In the genomic region with DNA sequence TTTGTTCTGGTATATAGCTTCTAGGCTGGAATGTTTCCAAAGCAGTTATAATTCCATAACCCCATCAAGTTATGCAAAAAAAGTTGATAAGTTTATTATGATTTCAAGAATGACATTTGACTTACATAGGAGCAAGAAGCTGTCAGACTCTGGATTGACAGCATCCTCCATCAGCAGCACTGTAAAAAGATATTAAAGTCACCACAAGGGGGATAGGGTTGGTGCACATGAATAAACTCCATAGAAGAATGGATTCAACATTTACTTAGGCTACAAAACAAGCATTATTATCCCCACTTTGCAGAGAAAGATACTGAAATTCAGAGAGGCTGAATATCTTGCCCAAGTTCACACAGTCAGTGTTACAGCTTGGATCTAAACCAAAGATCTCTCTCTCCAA, we compare ENCODE assay signal across 10 cellular contexts.
A peak's percentile ranks its signal among the peaks of the same experiment; 100 is the strongest.
DNase-seq lines count a peak whose midpoint lies in the region; ATAC-seq and TF ChIP-seq lines count a peak whose summit lies in the region.
"Had no signal": no experiment of that assay in that cellular context is flagged by ENCODE, and none has a peak within 500 bp of the region (broad histone marks: within the 10 kb centered on the region; RNA-seq: fewer than 3 reads in every experiment).

No MANE protein-coding gene starts in this region.

- in situ Hi-C loops in Panc1 (cut with HindIII; ENCODE audit: low pct_unique_long_range_greater_than_20kb, low sequenced_read_pairs): no loop called here

- H2AFZ ChIP-seq in neuronal stem cell (ENCODE audit: low read length): no peak overlapping the region

- H2BK15ac ChIP-seq in neuronal stem cell (ENCODE audit: low read length): no peak overlapping the region

- H3K27ac ChIP-seq in left ventricle myocardium inferior (replicated peaks) (no peak overlapping the region), Panc1 (ENCODE audit: low read length) (no peak overlapping the region), foreskin keratinocyte (no peak overlapping the region), neuronal stem cell (replicated peaks; ENCODE audit: low read length) (no peak overlapping the region)

- no peak overlapping the region for H2BK12ac ChIP-seq in neuronal stem cell (ENCODE audit: low read length)

- no peaks in the 10 kb centered on the region for H3K9me3 ChIP-seq in left ventricle myocardium inferior (replicated peaks)
- no peaks in the 10 kb centered on the region for H3K9me3 ChIP-seq in Panc1 (ENCODE audit: control insufficient read depth, insufficient read depth, low read depth, low read length)
- H3K9me3 ChIP-seq in neuronal stem cell (replicated peaks in 1 of 2; ENCODE audit: control insufficient read depth in 2 of 2, insufficient read depth in 1 of 2, low read depth in 1 of 2, low read length in 2 of 2): no peaks in the 10 kb centered on the region

- DNase-seq in left ventricle myocardium inferior (no peak), cardiac septum (ENCODE audit: low spot score) (no peak), Panc1 (ENCODE audit: low read depth, low spot score) (no peak), foreskin keratinocyte (no peak), amniotic stem cell (lab: John Stamatoyannopoulos, UW) (no peak), neuronal stem cell (ENCODE audit: low spot score) (no peak)
- no peak for DNase-seq in activated CD4-positive, alpha-beta T cell treated with anti-CD3 and anti-CD28 coated beads for 4 hours
- DNase-seq: right cardiac atrium had no signal

- no peaks in the 10 kb centered on the region for H3K36me3 ChIP-seq in left ventricle myocardium inferior
- no peaks in the 10 kb centered on the region for H3K36me3 ChIP-seq in Panc1 (ENCODE audit: control insufficient read depth, insufficient read depth, low read length)
- no peaks in the 10 kb centered on the region for H3K36me3 ChIP-seq in neuronal stem cell (replicated peaks in 1 of 2; ENCODE audit: control insufficient read depth in 2 of 2, insufficient read depth in 2 of 2, low read length in 2 of 2)

- no peak overlapping the region for H4K8ac ChIP-seq in neuronal stem cell (ENCODE audit: low read depth, low read length)

- H3K27me3 ChIP-seq in left ventricle myocardium inferior (ENCODE audit: low read depth) (no peaks in the 10 kb centered on the region), Panc1 (ENCODE audit: control insufficient read depth, insufficient read depth, low read length) (no peaks in the 10 kb centered on the region), foreskin keratinocyte (no peaks in the 10 kb centered on the region), neuronal stem cell (ENCODE audit: control insufficient read depth in 3 of 3, insufficient read depth in 3 of 3, low read depth in 1 of 3, low read length in 3 of 3) (no peaks in the 10 kb centered on the region)

- no peak overlapping the region for H3K4me2 ChIP-seq in neuronal stem cell (ENCODE audit: insufficient read depth, low read length, poor library complexity, severe bottlenecking)

- H3K79me1 ChIP-seq in neuronal stem cell (ENCODE audit: low read depth, low read length): no peaks in the 10 kb centered on the region

- TF ChIP-seq CTCF in left ventricle myocardium inferior (IDR thresholded peaks at IDR 0.05; ENCODE audit: borderline replicate concordance) (peak; percentile 44), Panc1 (IDR thresholded peaks at IDR 0.05) (peak; percentile 39; the same call in 1 of the 2 replicates), foreskin keratinocyte (conservative IDR thresholded peaks at IDR 0.05) (peak; percentile 61)

- no peak overlapping the region for H3K14ac ChIP-seq in neuronal stem cell (ENCODE audit: low read length)

- H3K9ac ChIP-seq in neuronal stem cell (ENCODE audit: low read depth, low read length, poor library complexity): no peak overlapping the region

- peak; percentile 63; the same call in 1 of the 2 replicates for ATAC-seq in Panc1
- ATAC-seq in foreskin keratinocyte: peak; percentile 35
- no peak for ATAC-seq in GM19324 (IDR thresholded peaks at IDR 0.05; ENCODE audit: low FRiP score, unreplicated experiment)
- ATAC-seq: esophagus mucosa, right cardiac atrium had no signal

- no peak overlapping the region for H3K18ac ChIP-seq in neuronal stem cell (ENCODE audit: low read length)

- no TSS peak for BruUV-seq in Panc1 (replicated peaks; lab: Mats Ljungman, UMichigan)

- H3K4me1 ChIP-seq in left ventricle myocardium inferior: no peaks in the 10 kb centered on the region
- no peaks in the 10 kb centered on the region for H3K4me1 ChIP-seq in Panc1 (ENCODE audit: control insufficient read depth, insufficient read depth, low read length)
- H3K4me1 ChIP-seq in foreskin keratinocyte: no peaks in the 10 kb centered on the region
- H3K4me1 ChIP-seq in neuronal stem cell (ENCODE audit: control insufficient read depth in 2 of 2, insufficient read depth in 1 of 2, low read depth in 1 of 2, low read length in 2 of 2): peaks cover 0 to 7% of the 10 kb centered on the region in 2 donors

- H4K91ac ChIP-seq in neuronal stem cell (ENCODE audit: low read depth, low read length, poor library complexity): no peak overlapping the region

- no peak overlapping the region for H3K4ac ChIP-seq in neuronal stem cell (ENCODE audit: low read length)

- POLR2A ChIA-PET in Panc1 (lab: Charles Lee): interaction anchor here (0.6 kb wide), 1 partner anchor 598 kb away, joined by 4 read pairs; no protein-coding TSS in a partner anchor

- H3K4me3 ChIP-seq in left ventricle myocardium inferior (no peak overlapping the region), Panc1 (ENCODE audit: low read depth in 2 of 2, low read length in 2 of 2) (no peak overlapping the region), neuronal stem cell (ENCODE audit: low read length in 2 of 2) (no peak overlapping the region)

- intact Hi-C loops in left ventricle myocardium inferior (cut with micrococcal nuclease): no loop called here
- intact Hi-C loops in cardiac septum (cut with DNase I): no loop called here
- intact Hi-C loops in Panc1 (cut with micrococcal nuclease; ENCODE audit: unreplicated experiment): no loop called here

- H3K23ac ChIP-seq in neuronal stem cell (ENCODE audit: low read depth, low read length, poor library complexity): no peak overlapping the region

- no peak overlapping the region for H2BK120ac ChIP-seq in neuronal stem cell (ENCODE audit: low read depth, low read length)

- CTCF ChIA-PET in Panc1 (lab: Charles Lee): no interaction called here

- no peak overlapping the region for H2BK5ac ChIP-seq in neuronal stem cell (ENCODE audit: low read length)

- no peak overlapping the region for H2AK5ac ChIP-seq in neuronal stem cell (ENCODE audit: low read depth, low read length)
